In genomic region chr2:230218411-230218810, GRCh38 we compare ENCODE assay signal across 9 cellular contexts. TPM values are rescaled to one million over a fixed set of nuclear protein-coding genes. Genes with fewer than 3 reads are reported as not detected.
DNase-seq lines count a peak whose midpoint lies in the region; ATAC-seq, FAIRE-seq and TF ChIP-seq lines count a peak whose summit lies in the region.
"Had no signal": no experiment of that assay in that cellular context is flagged by ENCODE, and none has a peak within 500 bp of the region (broad histone marks: within the 10 kb centered on the region; RNA-seq: fewer than 3 reads in every experiment).

No MANE protein-coding gene starts in this region.

- FAIRE-seq in GM12892 (lab: Jason Lieb, UNC): peak; percentile 84

- ATAC-seq in HG02884 (IDR thresholded peaks at IDR 0.05; ENCODE audit: unreplicated experiment): no peak

- no peak for TF ChIP-seq POLR2A in GM12892 (IDR thresholded peaks at IDR 0.05; ENCODE audit: low read depth, low read length)

- H3K79me2 ChIP-seq in OCI-LY7 (ENCODE audit: insufficient read depth, low read depth, low read length): no peaks in the 10 kb centered on the region

- no peaks in the 10 kb centered on the region for H3K27me3 ChIP-seq in effector memory CD4-positive, alpha-beta T cell (replicated peaks; ENCODE audit: control insufficient read depth, insufficient read depth, low read length, poor library complexity, severe bottlenecking)
- no peaks in the 10 kb centered on the region for H3K27me3 ChIP-seq in rectal smooth muscle tissue (ENCODE audit: control insufficient read depth, insufficient read depth, low read length)

- no peaks in the 10 kb centered on the region for H3K9me3 ChIP-seq in OCI-LY7 (ENCODE audit: low read length)
- no peaks in the 10 kb centered on the region for H3K9me3 ChIP-seq in effector memory CD4-positive, alpha-beta T cell (ENCODE audit: control insufficient read depth, low read length)

- CTCF ChIA-PET in OCI-LY7 (lab: Charles Lee; ENCODE audit: unreplicated experiment): no interaction called here

- H4K20me1 ChIP-seq in OCI-LY7 (ENCODE audit: insufficient read depth, low read length): peaks cover 12% of the 10 kb centered on the region; the same call in 1 of the 2 replicates

- H3K9ac ChIP-seq in rectal smooth muscle tissue (ENCODE audit: low read length): no peak overlapping the region

- peak overlapping the region; percentile 93 for H3K4me2 ChIP-seq in OCI-LY7 (ENCODE audit: low read length)

- DNase-seq in GM12892 (ENCODE audit: insufficient read length) (no peak), OCI-LY7 (ENCODE audit: low spot score) (peak; percentile 77), NCI-H1417 (lab: John Stamatoyannopoulos, UW) (no peak), G401 (ENCODE audit: low spot score) (no peak), middle frontal gyrus (ENCODE audit: extremely low spot score, low spot score) (no peak)
- no peak for DNase-seq in effector memory CD4-positive, alpha-beta T cell
- DNase-seq: activated CD4-positive, alpha-beta T cell treated with anti-CD3 and anti-CD28 coated beads for 4 hours had no signal

- peaks cover 10% of the 10 kb centered on the region for H3K36me3 ChIP-seq in OCI-LY7 (ENCODE audit: insufficient read depth, low read length)
- peaks cover 38% of the 10 kb centered on the region for H3K36me3 ChIP-seq in effector memory CD4-positive, alpha-beta T cell (ENCODE audit: control insufficient read depth, insufficient read depth, low read length)
- peaks cover 10% of the 10 kb centered on the region for H3K36me3 ChIP-seq in rectal smooth muscle tissue (ENCODE audit: control insufficient read depth, insufficient read depth, low read length)

- H3K27ac ChIP-seq in OCI-LY7 (ENCODE audit: low read depth, low read length, poor library complexity, severe bottlenecking) (no peak overlapping the region), rectal smooth muscle tissue (ENCODE audit: low read depth, low read length) (no peak overlapping the region)
- H3K27ac ChIP-seq in effector memory CD4-positive, alpha-beta T cell (ENCODE audit: insufficient read depth, low read length, poor library complexity, severe bottlenecking): no peak overlapping the region

- peaks cover 54% of the 10 kb centered on the region for H3K4me1 ChIP-seq in OCI-LY7 (ENCODE audit: insufficient read depth, low read length, poor library complexity, severe bottlenecking)
- peaks cover 15% of the 10 kb centered on the region for H3K4me1 ChIP-seq in effector memory CD4-positive, alpha-beta T cell (ENCODE audit: control insufficient read depth, insufficient read depth, low read length, poor library complexity, severe bottlenecking)
- H3K4me1 ChIP-seq in rectal smooth muscle tissue (ENCODE audit: control insufficient read depth, insufficient read depth, low read length): no peaks in the 10 kb centered on the region

- H2AFZ ChIP-seq in OCI-LY7 (ENCODE audit: low read length): no peak overlapping the region

- intact Hi-C loops in OCI-LY7 (cut with micrococcal nuclease; ENCODE audit: unreplicated experiment): no loop called here

- H3K9me2 ChIP-seq in OCI-LY7 (ENCODE audit: insufficient read depth, low read length): no peaks in the 10 kb centered on the region

- in situ Hi-C loops in G401 (cut with HindIII; ENCODE audit: low sequenced_read_pairs): no loop called here

- POLR2A ChIA-PET in OCI-LY7 (lab: Charles Lee): interaction anchor here (1.4 to 5.0 kb wide), 5 partner anchors 10 to 384 kb away, joined by 3 to 41 read pairs (median 5); no protein-coding TSS in a partner anchor

- BruUV-seq in OCI-LY7 (replicated peaks; lab: Mats Ljungman, UMichigan): no TSS peak

- peak overlapping the region; percentile 74 for H3K4me3 ChIP-seq in OCI-LY7 (ENCODE audit: low read depth, low read length, poor library complexity, severe bottlenecking)
- peak overlapping the region; percentile 96 for H3K4me3 ChIP-seq in effector memory CD4-positive, alpha-beta T cell (ENCODE audit: insufficient read depth, low read depth, low read length, poor library complexity, severe bottlenecking)
- peak overlapping the region; percentile 19 for H3K4me3 ChIP-seq in rectal smooth muscle tissue (ENCODE audit: low read length)

- no peak for TF ChIP-seq CTCF in OCI-LY7 (conservative IDR thresholded peaks at IDR 0.05; ENCODE audit: low read length)

RNA-seq across cellular contexts. Expression of gene SP110, which starts 1.4 kb away (rescaled TPM):
- polyA plus RNA-seq in GM12892 (2012; ENCODE audit: missing spikeins): 72.4 TPM
- 15.7 and 15.8 TPM in 2 replicates for total RNA-seq in OCI-LY7 (2014; rRNA removed; shearing (Covaris generic))
- total RNA-seq in OCI-LY7 (2022): 9.3 and 13.3 TPM in 2 replicates
- total RNA-seq in G401 (2014; rRNA removed; shearing (Covaris generic)): 4.3 and 11.7 TPM in 2 replicates

RNA-seq across cellular contexts. Expression of gene SP140, which starts 7.1 kb away (rescaled TPM):
- polyA plus RNA-seq in GM12892 (2012; ENCODE audit: missing spikeins): 76.4 TPM
- 4.3 and 4.8 TPM in 2 replicates for total RNA-seq in OCI-LY7 (2014; rRNA removed; shearing (Covaris generic))
- 4.4 and 6.4 TPM in 2 replicates for total RNA-seq in OCI-LY7 (2022)
- 0.41 TPM in 1 of 2 replicates, not detected in the other for total RNA-seq in G401 (2014; rRNA removed; shearing (Covaris generic))

Comparison
In these comparisons a context has a peak if more than half of its experiments do, and no peak if none do; other contexts are left out.
1. H3K4me3 ChIP-seq: peak in every context shown above with its lines; median percentile 96 in effector memory CD4-positive, alpha-beta T cell; 74 in OCI-LY7; 19 in rectal smooth muscle tissue.